Comparison of ENCODE assay signal across 16 cellular contexts in genomic region chr4:53123171-53123570, GRCh38.
A peak's percentile ranks its signal among the peaks of the same experiment; 100 is the strongest.
DNase-seq lines count a peak whose midpoint lies in the region; ATAC-seq, FAIRE-seq and TF ChIP-seq lines count a peak whose summit lies in the region.
"Had no signal": no experiment of that assay in that cellular context is flagged by ENCODE, and none has a peak within 500 bp of the region (broad histone marks: within the 10 kb centered on the region; RNA-seq: fewer than 3 reads in every experiment).

No MANE protein-coding gene starts in this region.

- H3K9me3 Mint-ChIP-seq in stimulated activated memory B cell treated with anti-CD40 and anti-IgM and Interleukin-4, amounts not matched to agents 10 μg/mL and 1 μg/mL and 100 μg/mL, for 72 hours, result no peaks in the 10 kb centered on the region
- no peaks in the 10 kb centered on the region for H3K9me3 Mint-ChIP-seq in activated T-cell treated with anti-CD3 and anti-CD28 coated beads, Interleukin-2, amount 50 U/mL, for 4 hours
- H3K9me3 Mint-ChIP-seq: CD8-positive, alpha-beta memory T cell had no signal

- no TSS peak for BruUV-seq in HepG2 (replicated peaks; lab: Mats Ljungman, UMichigan)

- H3K27me3 ChIP-seq in HepG2 (ENCODE audit: control insufficient read depth in 1 of 2, insufficient read depth in 2 of 2, low read length in 2 of 2) (no peaks in the 10 kb centered on the region), right lobe of liver (no peaks in the 10 kb centered on the region), hepatocyte (no peaks in the 10 kb centered on the region), pancreas (no peaks in the 10 kb centered on the region)
- H3K27me3 ChIP-seq: BLaER1 had no signal

- no peak for TF ChIP-seq POLR2A in HepG2 (IDR thresholded peaks at IDR 0.05; ENCODE audit: insufficient read depth in 1 of 2, low read depth in 2 of 2, low read length in 2 of 2)
- TF ChIP-seq POLR2A in right lobe of liver (IDR thresholded peaks at IDR 0.05), result no peak

- H3K4me1 ChIP-seq in HepG2 (ENCODE audit: insufficient read depth, low read length) (peaks cover 58% of the 10 kb centered on the region), right lobe of liver (peaks cover 0 to 40% (median 8%) of the 10 kb centered on the region in 4 donors), hepatocyte (ENCODE audit: insufficient read depth) (peaks cover 32% of the 10 kb centered on the region), pancreas (peaks cover 0 to 6% (median 6%) of the 10 kb centered on the region in 3 donors)
- H3K4me1 ChIP-seq: BLaER1 had no signal

- H3K27ac Mint-ChIP-seq in stimulated activated memory B cell treated with anti-CD40 and anti-IgM and Interleukin-4, amounts not matched to agents 10 μg/mL and 1 μg/mL and 100 μg/mL, for 72 hours, result no peak overlapping the region
- H3K27ac Mint-ChIP-seq: CD8-positive, alpha-beta memory T cell had no signal

- H3K4me2 ChIP-seq in HepG2 (ENCODE audit: low read depth, low read length) (peak overlapping the region; percentile 39), hepatocyte (peak overlapping the region; percentile 63)
- H3K4me2 ChIP-seq: BLaER1 had no signal

- no peak overlapping the region for H3K4me3 Mint-ChIP-seq in stimulated activated memory B cell treated with anti-CD40 and anti-IgM and Interleukin-4, amounts not matched to agents 10 μg/mL and 1 μg/mL and 100 μg/mL, for 72 hours
- no peak overlapping the region for H3K4me3 Mint-ChIP-seq in activated T-cell treated with anti-CD3 and anti-CD28 coated beads, Interleukin-2, amount 50 U/mL, for 4 hours
- H3K4me3 Mint-ChIP-seq: CD8-positive, alpha-beta memory T cell had no signal

- DNase-seq in HepG2 (ENCODE audit: low spot score) (no peak), right lobe of liver (no peak), hepatocyte (ENCODE audit: low spot score) (no peak), pancreas (no peak), superior temporal gyrus (ENCODE audit: extremely low spot score) (no peak)
- DNase-seq in activated T-cell treated with anti-CD3 and anti-CD28 coated beads, Interleukin-2, amount 50 U/mL, for 4 hours, result no peak
- DNase-seq: 8988T; AML-193; Caco-2; CD8-positive, alpha-beta memory T cell; DND-41; GDM1 had no signal

- H3K36me3 Mint-ChIP-seq in stimulated activated memory B cell treated with anti-CD40 and anti-IgM and Interleukin-4, amounts not matched to agents 10 μg/mL and 1 μg/mL and 100 μg/mL, for 72 hours, result peaks cover 16% of the 10 kb centered on the region
- H3K36me3 Mint-ChIP-seq in activated T-cell treated with anti-CD3 and anti-CD28 coated beads, Interleukin-2, amount 50 U/mL, for 4 hours (ENCODE audit: insufficient read depth), result peaks cover 12% of the 10 kb centered on the region

- TF ChIP-seq RAD21 in HepG2 (CRISPR knock-in tag; IDR thresholded peaks at IDR 0.05), result no peak

- CTCF ChIA-PET in HepG2 (lab: Yijun Ruan, JAX; ENCODE audit: low intra/inter-chr PET ratio, low total read pairs), result no interaction called here

- H3K9ac ChIP-seq in HepG2 (ENCODE audit: insufficient read depth, low read depth, low read length), result no peak overlapping the region
- H3K9ac ChIP-seq: BLaER1 had no signal

- H3K4me3 ChIP-seq in HepG2 (replicated peaks in 1 of 3; ENCODE audit: insufficient read depth in 1 of 3, low read depth in 2 of 3, low read length in 3 of 3) (no peak overlapping the region; a peak in 1 of 6 replicates), right lobe of liver (no peak overlapping the region), hepatocyte (no peak overlapping the region), pancreas (no peak overlapping the region)
- H3K4me3 ChIP-seq: BLaER1, HAP-1 had no signal

- H3K27me3 Mint-ChIP-seq in stimulated activated memory B cell treated with anti-CD40 and anti-IgM and Interleukin-4, amounts not matched to agents 10 μg/mL and 1 μg/mL and 100 μg/mL, for 72 hours, result no peaks in the 10 kb centered on the region
- H3K27me3 Mint-ChIP-seq in activated T-cell treated with anti-CD3 and anti-CD28 coated beads, Interleukin-2, amount 50 U/mL, for 4 hours (ENCODE audit: low read depth), result no peaks in the 10 kb centered on the region
- H3K27me3 Mint-ChIP-seq: CD8-positive, alpha-beta memory T cell had no signal

- H3K36me3 ChIP-seq in HepG2 (replicated peaks in 1 of 2; ENCODE audit: control insufficient read depth in 1 of 2, insufficient read depth in 2 of 2, low read length in 2 of 2), result no peaks in the 10 kb centered on the region; a peak in 1 of 5 replicates
- no peaks in the 10 kb centered on the region for H3K36me3 ChIP-seq in right lobe of liver
- H3K36me3 ChIP-seq in hepatocyte (replicated peaks; ENCODE audit: insufficient read depth, low read depth), result no peaks in the 10 kb centered on the region
- no peaks in the 10 kb centered on the region for H3K36me3 ChIP-seq in pancreas
- H3K36me3 ChIP-seq: BLaER1, HAP-1 had no signal

- H3K4me1 Mint-ChIP-seq in stimulated activated memory B cell treated with anti-CD40 and anti-IgM and Interleukin-4, amounts not matched to agents 10 μg/mL and 1 μg/mL and 100 μg/mL, for 72 hours, result no peaks in the 10 kb centered on the region
- H3K4me1 Mint-ChIP-seq in activated T-cell treated with anti-CD3 and anti-CD28 coated beads, Interleukin-2, amount 50 U/mL, for 4 hours (ENCODE audit: low read depth), result peaks cover 5% of the 10 kb centered on the region

- H3K27ac ChIP-seq in HepG2 (ENCODE audit: extremely low read length, insufficient read depth, low read length) (peak overlapping the region; percentile 53), right lobe of liver (peak overlapping the region in 1 of 3 donors; percentile 64), hepatocyte (peak overlapping the region; percentile 50), pancreas (no peak overlapping the region)
- H3K27ac ChIP-seq: BLaER1 had no signal

- no peaks in the 10 kb centered on the region for H3K9me2 ChIP-seq in hepatocyte (replicated peaks; ENCODE audit: insufficient read depth)

- in situ Hi-C loops in HepG2 (cut with HindIII; ENCODE audit: extremely low pct_ligation_motif_present, low pct_unique_long_range_greater_than_20kb), result no loop called here

- 32% methylated on average over 2 of the region's 2 CpGs for WGBS in HepG2 (ENCODE audit: low lambda C conversion rate)
- 32% methylated on average over 2 of the region's 2 CpGs for WGBS in right lobe of liver (ENCODE audit: insufficient coverage, low coverage, low lambda C conversion rate, missing lambda C conversion rate)
- 44% methylated on average over 2 of the region's 2 CpGs for WGBS in hepatocyte (ENCODE audit: low lambda C conversion rate, missing lambda C conversion rate)
- 37 to 40% methylated on average over 2 of the region's 2 CpGs for WGBS in pancreas, 2 donors

- H3K79me2 ChIP-seq in HepG2 (ENCODE audit: insufficient read depth, low read length), result no peaks in the 10 kb centered on the region
- H3K79me2 ChIP-seq in hepatocyte, result no peaks in the 10 kb centered on the region

- FAIRE-seq in HepG2 (lab: Jason Lieb, UNC), result peak; percentile 28
- FAIRE-seq in pancreas (lab: Jason Lieb, UNC), result no peak
- FAIRE-seq: H1 had no signal

- H2AFZ ChIP-seq in HepG2 (ENCODE audit: low read length), result no peak overlapping the region
- no peak overlapping the region for H2AFZ ChIP-seq in hepatocyte

- no peaks in the 10 kb centered on the region for H4K20me1 ChIP-seq in HepG2 (ENCODE audit: insufficient read depth, low read length)
- no peaks in the 10 kb centered on the region for H4K20me1 ChIP-seq in hepatocyte (ENCODE audit: insufficient read depth, poor library complexity, severe bottlenecking)
- H4K20me1 ChIP-seq: BLaER1 had no signal

- intact Hi-C loops in HepG2 (cut with micrococcal nuclease; ENCODE audit: unreplicated experiment), result loop anchor here (5.0 to 10.0 kb wide), 3 partner anchors 46 to 162 kb away; no protein-coding TSS in a partner anchor
- intact Hi-C loops in right lobe of liver (cut with DNase I), result no loop called here
- intact Hi-C loops in pancreas (cut with DNase I), result no loop called here

- peak; percentile 25; the same call in 2 of the 3 replicates for ATAC-seq in HepG2
- no peak for ATAC-seq in right lobe of liver
- ATAC-seq in pancreas, result peak; percentile 47 to 78 (median 66)
- ATAC-seq in stimulated activated memory B cell treated with anti-CD40 and anti-IgM and Interleukin-4, amounts not matched to agents 10 μg/mL and 1 μg/mL and 100 μg/mL, for 72 hours, result no peak
- ATAC-seq in activated T-cell treated with anti-CD3 and anti-CD28 coated beads, Interleukin-2, amount 50 U/mL, for 4 hours, result no peak

- POLR2A ChIA-PET in HepG2 (lab: Yijun Ruan, JAX), result interaction anchor here (0.6 to 1.0 kb wide), 2 partner anchors 17 to 104 kb away, joined by 3 read pairs; no protein-coding TSS in a partner anchor

- TF ChIP-seq EP300 in HepG2 (IDR thresholded peaks at IDR 0.05; ENCODE audit: low read depth in 2 of 2, low read length in 2 of 2), result 0 out of 4 replicates have a peak, but pooled peaks of 1 of the 2 experiments have one; percentile 25
- TF ChIP-seq EP300 in HepG2 (CRISPR knock-in tag; IDR thresholded peaks at IDR 0.05; ENCODE audit: borderline replicate concordance), result no peak

- H3K9me3 ChIP-seq in HepG2 (ENCODE audit: low read length), result no peaks in the 10 kb centered on the region
- no peaks in the 10 kb centered on the region for H3K9me3 ChIP-seq in right lobe of liver
- no peaks in the 10 kb centered on the region for H3K9me3 ChIP-seq in hepatocyte (ENCODE audit: low read depth)
- no peaks in the 10 kb centered on the region for H3K9me3 ChIP-seq in pancreas
- H3K9me3 ChIP-seq: BLaER1, Caco-2, HAP-1 had no signal

- TF ChIP-seq CTCF in HepG2 (CRISPR knock-in tag; IDR thresholded peaks at IDR 0.05) (no peak), right lobe of liver (IDR thresholded peaks at IDR 0.05) (no peak), hepatocyte (IDR thresholded peaks at IDR 0.05; ENCODE audit: poor library complexity) (no peak), pancreas (IDR thresholded peaks at IDR 0.05) (no peak)

TF ChIP-seq in HepG2, 621 proteins besides CTCF, POLR2A, EP300 and RAD21 (continues in another document):
- TF ChIP-seq ZBTB20 (CRISPR knock-in tag; IDR thresholded peaks at IDR 0.05; ENCODE audit: borderline replicate concordance, low read depth), result no peak

Comparison
In these comparisons a context has a peak if more than half of its experiments do, and no peak if none do; other contexts are left out.
1. ATAC-seq: peak in HepG2 (single experiment) and pancreas (4 of 4); none in right lobe of liver (0 of 4), stimulated activated memory B cell treated with anti-CD40 and anti-IgM and Interleukin-4, amounts not matched to agents 10 μg/mL and 1 μg/mL and 100 μg/mL, for 72 hours (single experiment) and activated T-cell treated with anti-CD3 and anti-CD28 coated beads, Interleukin-2, amount 50 U/mL, for 4 hours (0 of 2).
2. H3K27ac ChIP-seq: peak in HepG2 (single experiment) and hepatocyte (single experiment); none in pancreas (0 of 4).